In the genomic region with DNA sequence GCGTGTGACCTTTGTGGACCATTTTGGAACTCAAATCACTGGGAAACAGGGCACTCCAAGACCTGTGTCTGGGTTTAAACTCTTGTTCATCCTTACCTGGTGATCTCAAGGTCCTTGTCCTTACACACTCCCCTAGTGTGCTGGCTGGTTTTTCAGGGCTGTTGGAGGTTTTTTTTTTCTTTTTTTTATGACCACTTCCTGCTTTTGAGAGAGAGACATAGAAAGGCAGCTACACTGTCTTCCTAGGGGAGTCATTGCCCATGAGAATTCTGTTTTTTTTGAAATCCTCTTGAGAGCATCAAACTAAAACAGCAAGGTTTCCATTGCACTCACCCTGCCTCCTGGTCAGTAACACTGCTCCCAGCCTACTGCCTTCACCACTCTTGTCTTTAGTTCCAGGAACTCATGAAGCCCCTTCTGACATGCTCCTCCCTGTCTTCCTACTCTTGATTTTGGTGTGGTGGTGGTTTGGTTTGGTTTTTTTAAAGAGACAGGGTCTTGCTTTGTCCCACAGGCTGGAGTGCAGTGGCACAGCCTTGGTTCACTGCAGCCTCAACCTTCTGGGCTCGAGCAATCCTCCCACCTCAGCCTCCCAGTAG, we compare ENCODE assay signal across 14 cellular contexts. TPM values are rescaled to one million over a fixed set of nuclear protein-coding genes. Genes with fewer than 3 reads are reported as not detected.
A peak's percentile ranks its signal among the peaks of the same experiment; 100 is the strongest.
DNase-seq lines count a peak whose midpoint lies in the region; ATAC-seq and TF ChIP-seq lines count a peak whose summit lies in the region.
"Had no signal": no experiment of that assay in that cellular context is flagged by ENCODE, and none has a peak within 500 bp of the region (broad histone marks: within the 10 kb centered on the region; RNA-seq: fewer than 3 reads in every experiment).

No MANE protein-coding gene starts in this region.

- H3K9me3 Mint-ChIP-seq in activated CD4-positive, alpha-beta memory T cell treated with anti-CD3 and anti-CD28 coated beads, Interleukin-2, amount 10 ng/mL, durations not matched to agents 7 days and 5 days = no peaks in the 10 kb centered on the region
- H3K9me3 Mint-ChIP-seq in memory B cell (no peaks in the 10 kb centered on the region), GM23338 (no peaks in the 10 kb centered on the region)

- H3K27me3 Mint-ChIP-seq in activated CD4-positive, alpha-beta memory T cell treated with anti-CD3 and anti-CD28 coated beads, Interleukin-2, amount 10 ng/mL, durations not matched to agents 7 days and 5 days = no peaks in the 10 kb centered on the region
- no peaks in the 10 kb centered on the region for H3K27me3 Mint-ChIP-seq in memory B cell
- H3K27me3 Mint-ChIP-seq in GM23338 (ENCODE audit: insufficient read depth, low read depth, poor library complexity) = peaks cover 9% of the 10 kb centered on the region

- H3K27ac ChIP-seq in cardiac muscle cell (peak overlapping the region; percentile 51), transverse colon (peak overlapping the region; percentile 11 to 49 (median 28)), GM23338 (ENCODE audit: low read depth) (no peak overlapping the region)

- H3K4me1 ChIP-seq in cardiac muscle cell (ENCODE audit: low read depth) (no peaks in the 10 kb centered on the region), transverse colon (peaks cover 0 to 5% (median 0%) of the 10 kb centered on the region in 4 donors), GM23338 (ENCODE audit: insufficient read depth) (no peaks in the 10 kb centered on the region)

- peak overlapping the region; percentile 78 for H3K27ac Mint-ChIP-seq in activated CD4-positive, alpha-beta memory T cell treated with anti-CD3 and anti-CD28 coated beads, Interleukin-2, amount 10 ng/mL, durations not matched to agents 7 days and 5 days
- H3K27ac Mint-ChIP-seq in memory B cell (peak overlapping the region; percentile 83), GM23338 (no peak overlapping the region)

- H3K4me3 Mint-ChIP-seq in activated CD4-positive, alpha-beta memory T cell treated with anti-CD3 and anti-CD28 coated beads, Interleukin-2, amount 10 ng/mL, durations not matched to agents 7 days and 5 days = no peak overlapping the region
- no peak overlapping the region for H3K4me3 Mint-ChIP-seq in memory B cell
- H3K4me3 Mint-ChIP-seq in GM23338 = no peak overlapping the region

- peaks cover 40% of the 10 kb centered on the region for H3K36me3 ChIP-seq in cardiac muscle cell
- peaks cover 0 to 42% (median 19%) of the 10 kb centered on the region in 4 donors for H3K36me3 ChIP-seq in transverse colon
- peaks cover 33% of the 10 kb centered on the region; the same call in 1 of the 2 replicates for H3K36me3 ChIP-seq in GM23338 (ENCODE audit: insufficient read depth)

- H3K4me3 ChIP-seq in cardiac muscle cell (no peak overlapping the region), transverse colon (no peak overlapping the region), GM23338 (no peak overlapping the region)

- no peaks in the 10 kb centered on the region for H4K20me1 ChIP-seq in GM23338 (replicated peaks; ENCODE audit: insufficient read depth)

- intact Hi-C loops in Right ventricle myocardium superior (cut with DNase I) (no loop called here), transverse colon (cut with DNase I; ENCODE audit: low total_unique reads) (no loop called here)

- in situ Hi-C loops in transverse colon (cut with MboI; ENCODE audit: low pct_ligation_motif_present in 1 of 4, low pct_unique_long_range_greater_than_20kb in 1 of 4, low sequenced_read_pairs in 3 of 4) = no loop called here

- H3K9me3 ChIP-seq in cardiac muscle cell (ENCODE audit: low read depth) (no peaks in the 10 kb centered on the region), transverse colon (no peaks in the 10 kb centered on the region)

- peaks cover 49% of the 10 kb centered on the region for H3K36me3 Mint-ChIP-seq in activated CD4-positive, alpha-beta memory T cell treated with anti-CD3 and anti-CD28 coated beads, Interleukin-2, amount 10 ng/mL, durations not matched to agents 7 days and 5 days (ENCODE audit: low read depth)
- H3K36me3 Mint-ChIP-seq in memory B cell (peaks cover 15% of the 10 kb centered on the region), GM23338 (ENCODE audit: low read depth) (peaks cover 38% of the 10 kb centered on the region)

- no peak for TF ChIP-seq POLR2A in transverse colon (IDR thresholded peaks at IDR 0.05)

- H3F3A ChIP-seq in GM23338 (replicated peaks; ENCODE audit: low read depth) = no peaks in the 10 kb centered on the region

- H3K27me3 ChIP-seq in cardiac muscle cell (no peaks in the 10 kb centered on the region), transverse colon (no peaks in the 10 kb centered on the region), GM23338 (ENCODE audit: insufficient read depth) (no peaks in the 10 kb centered on the region)
- H3K27me3 ChIP-seq: foreskin keratinocyte had no signal

- TF ChIP-seq CTCF in cardiac muscle cell (IDR thresholded peaks at IDR 0.05; ENCODE audit: low read depth, low read length) (no peak), transverse colon (IDR thresholded peaks at IDR 0.05) (no peak), GM23338 (conservative IDR thresholded peaks at IDR 0.05; ENCODE audit: low read depth in 2 of 2) (no peak)

- WGBS in transverse colon (ENCODE audit: low coverage in 1 of 2), 2 donors = 90 to 100% methylated on average over 1 to 2 of the region's 2 CpGs

- H3K79me2 ChIP-seq in GM23338 (replicated peaks; ENCODE audit: insufficient read depth) = no peaks in the 10 kb centered on the region

- ATAC-seq in Right ventricle myocardium superior (ENCODE audit: poor library complexity) = no peak
- peak; percentile 51 for ATAC-seq in memory B cell (ENCODE audit: low read depth)
- no peak for ATAC-seq in GM23338
- ATAC-seq: foreskin keratinocyte had no signal

- H3K9me2 ChIP-seq in GM23338 (ENCODE audit: insufficient read depth) = no peaks in the 10 kb centered on the region

- H2AFZ ChIP-seq in GM23338 = no peak overlapping the region

- POLR2A ChIA-PET in activated CD4-positive, alpha-beta memory T cell treated with anti-CD3 and anti-CD28 coated beads, Interleukin-2, amount 10 ng/mL, durations not matched to agents 7 days and 5 days (lab: Charles Lee) = interaction anchor here (0.7 to 2.5 kb wide), 8 partner anchors 17 to 197 kb away, joined by 3 to 11 read pairs (median 4); a partner anchor contains a TSS

- peaks cover 35% of the 10 kb centered on the region for H3K4me1 Mint-ChIP-seq in activated CD4-positive, alpha-beta memory T cell treated with anti-CD3 and anti-CD28 coated beads, Interleukin-2, amount 10 ng/mL, durations not matched to agents 7 days and 5 days
- H3K4me1 Mint-ChIP-seq in memory B cell (peaks cover 4% of the 10 kb centered on the region), GM23338 (no peaks in the 10 kb centered on the region)

- H3K4me2 ChIP-seq in GM23338 = no peak overlapping the region

- DNase-seq in cardiac muscle cell (ENCODE audit: low read depth in 1 of 2, low spot score in 1 of 2) (no peak), Right ventricle myocardium superior (no peak), memory B cell (ENCODE audit: low spot score in 2 of 2) (no peak), transverse colon (no peak), putamen (ENCODE audit: low spot score) (no peak), GM23338 (ENCODE audit: low spot score) (no peak), DMS53 treated with DMSO at 0.1 percent for 48 hours (lab: John Stamatoyannopoulos, UW; ENCODE audit: unreplicated experiment) (no peak)
- no peak for DNase-seq in activated CD4-positive, alpha-beta memory T cell treated with anti-CD3 and anti-CD28 coated beads, Interleukin-2, amount 10 ng/mL, durations not matched to agents 7 days and 5 days
- DNase-seq: C1 segment of cervical spinal cord, cerebellar nuclear complex, mesendoderm, NCI-H446 had no signal

- TF ChIP-seq EP300 in transverse colon (IDR thresholded peaks at IDR 0.05; ENCODE audit: low read depth) = no peak

- CTCF ChIA-PET in activated CD4-positive, alpha-beta memory T cell treated with anti-CD3 and anti-CD28 coated beads, Interleukin-2, amount 10 ng/mL, durations not matched to agents 7 days and 5 days (lab: Charles Lee) = interaction anchor here (1.4 to 4.0 kb wide), 4 partner anchors 25 to 186 kb away, joined by 4 to 22 read pairs (median 12); a partner anchor contains a TSS

TF ChIP-seq in GM23338, 12 proteins besides CTCF, POLR2A, EP300 and RAD21 (continues in another document):
- TF ChIP-seq, protein P1, sequence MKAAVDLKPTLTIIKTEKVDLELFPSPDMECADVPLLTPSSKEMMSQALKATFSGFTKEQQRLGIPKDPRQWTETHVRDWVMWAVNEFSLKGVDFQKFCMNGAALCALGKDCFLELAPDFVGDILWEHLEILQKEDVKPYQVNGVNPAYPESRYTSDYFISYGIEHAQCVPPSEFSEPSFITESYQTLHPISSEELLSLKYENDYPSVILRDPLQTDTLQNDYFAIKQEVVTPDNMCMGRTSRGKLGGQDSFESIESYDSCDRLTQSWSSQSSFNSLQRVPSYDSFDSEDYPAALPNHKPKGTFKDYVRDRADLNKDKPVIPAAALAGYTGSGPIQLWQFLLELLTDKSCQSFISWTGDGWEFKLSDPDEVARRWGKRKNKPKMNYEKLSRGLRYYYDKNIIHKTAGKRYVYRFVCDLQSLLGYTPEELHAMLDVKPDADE (IDR thresholded peaks at IDR 0.05) = no peak
- TF ChIP-seq STAT1 (IDR thresholded peaks at IDR 0.05; ENCODE audit: unreplicated experiment) = no peak

RNA-seq across cellular contexts. Expression of a gene that starts 28.6 kb away (rescaled TPM):
- total RNA-seq in cardiac muscle cell = 7.3 and 10.1 TPM in 2 replicates
- polyA plus RNA-seq in cardiac muscle cell = 9.6 and 15.0 TPM in 2 replicates
- 0.30 TPM for total RNA-seq in Right ventricle myocardium superior
- not detected for total RNA-seq in activated CD4-positive, alpha-beta memory T cell treated with anti-CD3 and anti-CD28 coated beads, Interleukin-2, amount 10 ng/mL, durations not matched to agents 7 days and 5 days
- total RNA-seq in transverse colon = 1 to 10 TPM in 1 of 4 donors, under 1 TPM in 2, not detected in 1; 0.27 to 1.1 (median 0.32) TPM
- total RNA-seq in GM23338 (2014; rRNA removed; shearing (Covaris generic)) = 0.52 and 0.89 TPM in 2 replicates
- 0.21 and 0.50 TPM in 2 replicates for polyA plus RNA-seq in GM23338 (2016; fragmentation: Nextera tagmentation; extraction: Ambion mirVana)
- total RNA-seq: foreskin keratinocyte, SK-MEL-5 had no signal

RNA-seq across cellular contexts. Expression of a gene that starts 52.1 kb away (rescaled TPM):
- total RNA-seq in cardiac muscle cell (47.4 and 58.8 TPM in 2 replicates), Right ventricle myocardium superior (10.2 TPM), transverse colon (10 to 100 TPM in 3 of 4 donors, 1 to 10 TPM in 1; 5.2 to 43.3 (median 27.3) TPM)
- polyA plus RNA-seq in cardiac muscle cell (53.3 and 67.1 TPM in 2 replicates), GM23338 (2016; fragmentation: Nextera tagmentation; extraction: Ambion mirVana) (45.3 and 48.3 TPM in 2 replicates)
- 10 to 100 TPM; 33.7 to 34.9 TPM for total RNA-seq in activated CD4-positive, alpha-beta memory T cell treated with anti-CD3 and anti-CD28 coated beads, Interleukin-2, amount 10 ng/mL, durations not matched to agents 7 days and 5 days
- 45.0 and 59.5 TPM in 2 replicates for total RNA-seq in GM23338 (2014; rRNA removed; shearing (Covaris generic))
